Comparison of ENCODE assay signal across 10 cellular contexts in the genomic region with DNA sequence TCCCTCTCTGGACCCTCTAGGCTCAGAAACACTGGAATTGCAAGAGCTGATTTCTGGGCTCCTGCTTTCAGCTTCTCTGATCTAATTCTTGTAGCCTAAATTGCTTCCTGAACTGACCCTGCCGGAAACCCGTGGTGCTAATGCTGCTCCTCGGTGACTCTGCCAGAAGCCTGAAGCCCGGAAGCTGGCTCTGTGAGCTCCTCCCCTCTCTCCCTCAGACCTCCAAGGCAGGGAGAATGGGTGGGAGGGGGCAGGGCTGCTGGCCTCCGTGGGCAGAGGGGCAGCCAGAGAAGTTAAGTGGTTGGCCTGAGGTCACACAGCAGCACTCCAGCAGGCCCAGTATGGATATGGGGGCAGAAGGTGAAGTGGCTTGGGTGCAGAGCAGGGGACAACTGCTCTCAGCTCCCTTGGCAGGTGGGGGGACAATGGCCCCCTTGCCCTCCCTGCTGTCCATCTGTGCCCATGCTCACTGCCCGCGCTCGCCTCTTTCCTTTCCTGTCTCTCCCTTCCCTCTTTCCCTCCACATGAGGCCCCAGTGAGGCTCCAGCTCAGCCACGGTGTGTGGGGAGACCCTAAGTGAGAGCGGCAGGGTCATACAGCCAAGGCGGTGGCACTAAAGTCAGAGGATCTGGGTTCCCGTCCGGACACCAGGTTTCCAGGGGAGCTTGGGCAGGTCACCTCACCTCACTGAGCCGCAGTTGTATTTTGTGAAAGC. TPM values are rescaled to one million over a fixed set of nuclear protein-coding genes. Genes with fewer than 3 reads are reported as not detected.
A peak's percentile ranks its signal among the peaks of the same experiment; 100 is the strongest.
DNase-seq lines count a peak whose midpoint lies in the region; ATAC-seq and TF ChIP-seq lines count a peak whose summit lies in the region.
"Had no signal": no experiment of that assay in that cellular context is flagged by ENCODE, and none has a peak within 500 bp of the region (broad histone marks: within the 10 kb centered on the region; RNA-seq: fewer than 3 reads in every experiment).

No MANE protein-coding gene starts in this region.

- H3K4me1 Mint-ChIP-seq in T-helper 2 cell treated with Interferon-gamma antibody and Interleukin-4, amounts not matched to agents 5 μg/mL and 100 μg/mL, for 36 hours (ENCODE audit: low read depth): peaks cover 9% of the 10 kb centered on the region
- H3K4me1 Mint-ChIP-seq in dendritic cell treated with granulocyte-macrophage colony-stimulating factor and Interleukin-4, amounts not matched to agents 40 ng/mL and 50 ng/mL, for 4 days (ENCODE audit: low read depth): peaks cover 17% of the 10 kb centered on the region
- peaks cover 16 to 34% of the 10 kb centered on the region in 2 donors for H3K4me1 Mint-ChIP-seq in natural killer cell treated with Interleukin-12 subunit alpha and Interleukin-12 subunit beta and Interleukin-15 and Interleukin-18, amount 100 ng/mL, for 72 hours (ENCODE audit: low read depth in 2 of 2)
- H3K4me1 Mint-ChIP-seq in HFFc6 (ENCODE audit: low read depth): peaks cover 14% of the 10 kb centered on the region
- no peaks in the 10 kb centered on the region for H3K4me1 Mint-ChIP-seq in stimulated activated memory B cell treated with anti-CD40 and anti-IgM and Interleukin-4, amounts not matched to agents 10 μg/mL and 1 μg/mL and 100 μg/mL, for 72 hours

- peak; percentile 85 to 87 for ATAC-seq in natural killer cell treated with Interleukin-12 subunit alpha and Interleukin-12 subunit beta and Interleukin-15 and Interleukin-18, amount 100 ng/mL, for 72 hours
- no peak for ATAC-seq in HG03196 (IDR thresholded peaks at IDR 0.05; ENCODE audit: unreplicated experiment)
- no peak for ATAC-seq in stimulated activated memory B cell treated with anti-CD40 and anti-IgM and Interleukin-4, amounts not matched to agents 10 μg/mL and 1 μg/mL and 100 μg/mL, for 72 hours

- no peaks in the 10 kb centered on the region for H3K27me3 ChIP-seq in AG04450 (ENCODE audit: control insufficient read depth, insufficient read depth, low read length)

- peak overlapping the region; percentile 78 for H3K4me3 Mint-ChIP-seq in T-helper 2 cell treated with Interferon-gamma antibody and Interleukin-4, amounts not matched to agents 5 μg/mL and 100 μg/mL, for 36 hours
- peak overlapping the region; percentile 31 for H3K4me3 Mint-ChIP-seq in dendritic cell treated with granulocyte-macrophage colony-stimulating factor and Interleukin-4, amounts not matched to agents 40 ng/mL and 50 ng/mL, for 4 days
- H3K4me3 Mint-ChIP-seq in natural killer cell treated with Interleukin-12 subunit alpha and Interleukin-12 subunit beta and Interleukin-15 and Interleukin-18, amount 100 ng/mL, for 72 hours: peak overlapping the region; percentile 60
- no peak overlapping the region for H3K4me3 Mint-ChIP-seq in HFFc6
- no peak overlapping the region for H3K4me3 Mint-ChIP-seq in stimulated activated memory B cell treated with anti-CD40 and anti-IgM and Interleukin-4, amounts not matched to agents 10 μg/mL and 1 μg/mL and 100 μg/mL, for 72 hours

- no peak for TF ChIP-seq CTCF in AG04450 (IDR thresholded peaks at IDR 0.05; ENCODE audit: low read depth, low read length)
- no peak for TF ChIP-seq CTCF in HFFc6 (IDR thresholded peaks at IDR 0.05)
- no peak for TF ChIP-seq CTCF in RWPE1 (conservative IDR thresholded peaks at IDR 0.05; ENCODE audit: low read depth)

- H3K27me3 Mint-ChIP-seq in T-helper 2 cell treated with Interferon-gamma antibody and Interleukin-4, amounts not matched to agents 5 μg/mL and 100 μg/mL, for 36 hours (ENCODE audit: low read depth): peaks cover 7% of the 10 kb centered on the region
- peaks cover 3% of the 10 kb centered on the region for H3K27me3 Mint-ChIP-seq in dendritic cell treated with granulocyte-macrophage colony-stimulating factor and Interleukin-4, amounts not matched to agents 40 ng/mL and 50 ng/mL, for 4 days
- H3K27me3 Mint-ChIP-seq in natural killer cell treated with Interleukin-12 subunit alpha and Interleukin-12 subunit beta and Interleukin-15 and Interleukin-18, amount 100 ng/mL, for 72 hours: no peaks in the 10 kb centered on the region
- no peaks in the 10 kb centered on the region; the same call in 1 of the 2 replicates for H3K27me3 Mint-ChIP-seq in HFFc6 (ENCODE audit: insufficient read depth)
- H3K27me3 Mint-ChIP-seq in stimulated activated memory B cell treated with anti-CD40 and anti-IgM and Interleukin-4, amounts not matched to agents 10 μg/mL and 1 μg/mL and 100 μg/mL, for 72 hours: no peaks in the 10 kb centered on the region

- POLR2A ChIA-PET in AG04450 (lab: Yijun Ruan, JAX): no interaction called here
- POLR2A ChIA-PET in RWPE1 (lab: Yijun Ruan, JAX; ENCODE audit: low non-redundant PET): no interaction called here

- intact Hi-C loops in dendritic cell treated with granulocyte-macrophage colony-stimulating factor and Interleukin-4, amounts not matched to agents 40 ng/mL and 50 ng/mL, for 4 days (cut with micrococcal nuclease): no loop called here

- H3K27ac Mint-ChIP-seq in T-helper 2 cell treated with Interferon-gamma antibody and Interleukin-4, amounts not matched to agents 5 μg/mL and 100 μg/mL, for 36 hours: peak overlapping the region; percentile 95
- peak overlapping the region; percentile 85 for H3K27ac Mint-ChIP-seq in dendritic cell treated with granulocyte-macrophage colony-stimulating factor and Interleukin-4, amounts not matched to agents 40 ng/mL and 50 ng/mL, for 4 days
- peak overlapping the region; percentile 83 to 94 for H3K27ac Mint-ChIP-seq in natural killer cell treated with Interleukin-12 subunit alpha and Interleukin-12 subunit beta and Interleukin-15 and Interleukin-18, amount 100 ng/mL, for 72 hours
- H3K27ac Mint-ChIP-seq in HFFc6: no peak overlapping the region
- H3K27ac Mint-ChIP-seq in stimulated activated memory B cell treated with anti-CD40 and anti-IgM and Interleukin-4, amounts not matched to agents 10 μg/mL and 1 μg/mL and 100 μg/mL, for 72 hours: no peak overlapping the region

- H3K4me3 ChIP-seq in AG04450 (ENCODE audit: low read depth, low read length): no peak overlapping the region
- H3K4me3 ChIP-seq: lung had no signal

- CTCF ChIA-PET in AG04450 (lab: Charles Lee) (interaction anchor here (0.8 to 5.0 kb wide), 4 partner anchors 8 to 38 kb away, joined by 3 to 53 read pairs (median 6); no protein-coding TSS in a partner anchor), RWPE1 (lab: Yijun Ruan, JAX) (interaction anchor here (0.7 to 1.9 kb wide), 3 partner anchors 8 to 356 kb away, joined by 3 to 14 read pairs (median 4); no protein-coding TSS in a partner anchor)

- peaks cover 8% of the 10 kb centered on the region for H3K9me3 Mint-ChIP-seq in T-helper 2 cell treated with Interferon-gamma antibody and Interleukin-4, amounts not matched to agents 5 μg/mL and 100 μg/mL, for 36 hours
- no peaks in the 10 kb centered on the region for H3K9me3 Mint-ChIP-seq in dendritic cell treated with granulocyte-macrophage colony-stimulating factor and Interleukin-4, amounts not matched to agents 40 ng/mL and 50 ng/mL, for 4 days
- H3K9me3 Mint-ChIP-seq in natural killer cell treated with Interleukin-12 subunit alpha and Interleukin-12 subunit beta and Interleukin-15 and Interleukin-18, amount 100 ng/mL, for 72 hours: no peaks in the 10 kb centered on the region
- H3K9me3 Mint-ChIP-seq in HFFc6: no peaks in the 10 kb centered on the region
- peaks cover 6% of the 10 kb centered on the region for H3K9me3 Mint-ChIP-seq in stimulated activated memory B cell treated with anti-CD40 and anti-IgM and Interleukin-4, amounts not matched to agents 10 μg/mL and 1 μg/mL and 100 μg/mL, for 72 hours

- H3K9me3 ChIP-seq in AG04450 (ENCODE audit: control insufficient read depth, insufficient read depth, low read length): no peaks in the 10 kb centered on the region

- no peaks in the 10 kb centered on the region for H3K36me3 Mint-ChIP-seq in T-helper 2 cell treated with Interferon-gamma antibody and Interleukin-4, amounts not matched to agents 5 μg/mL and 100 μg/mL, for 36 hours (ENCODE audit: low read depth)
- H3K36me3 Mint-ChIP-seq in dendritic cell treated with granulocyte-macrophage colony-stimulating factor and Interleukin-4, amounts not matched to agents 40 ng/mL and 50 ng/mL, for 4 days (ENCODE audit: low read depth): no peaks in the 10 kb centered on the region
- no peaks in the 10 kb centered on the region for H3K36me3 Mint-ChIP-seq in natural killer cell treated with Interleukin-12 subunit alpha and Interleukin-12 subunit beta and Interleukin-15 and Interleukin-18, amount 100 ng/mL, for 72 hours
- H3K36me3 Mint-ChIP-seq in HFFc6 (ENCODE audit: low read depth): peaks cover 9% of the 10 kb centered on the region; the same call in 1 of the 2 replicates
- no peaks in the 10 kb centered on the region for H3K36me3 Mint-ChIP-seq in stimulated activated memory B cell treated with anti-CD40 and anti-IgM and Interleukin-4, amounts not matched to agents 10 μg/mL and 1 μg/mL and 100 μg/mL, for 72 hours

- H3K27ac ChIP-seq in AG04450 (ENCODE audit: low read depth, low read length) (peak overlapping the region; percentile 39), RWPE1 (no peak overlapping the region)

- no peak for DNase-seq in AG04450 (ENCODE audit: low read depth, low spot score)
- DNase-seq in T-helper 2 cell treated with Interferon-gamma antibody and Interleukin-4, amounts not matched to agents 5 μg/mL and 100 μg/mL, for 36 hours (ENCODE audit: low spot score): peak; percentile 39
- peak; percentile 81 for DNase-seq in natural killer cell treated with Interleukin-12 subunit alpha and Interleukin-12 subunit beta and Interleukin-15 and Interleukin-18, amount 100 ng/mL, for 72 hours (ENCODE audit: low spot score)
- DNase-seq in HFFc6: no peak
- DNase-seq in RWPE1 (ENCODE audit: low spot score): no peak

RNA-seq across cellular contexts. Expression of a gene that starts 16.2 kb away (rescaled TPM):
- polyA plus RNA-seq in AG04450 (2011; rRNA removed): 18.6 and 22.8 TPM in 2 replicates
- 19.5 and 24.8 TPM in 2 replicates for polyA minus RNA-seq in AG04450 (2011; rRNA and poly(A)+ RNA removed)
- total RNA-seq in natural killer cell treated with Interleukin-12 subunit alpha and Interleukin-12 subunit beta and Interleukin-15 and Interleukin-18, amount 100 ng/mL, for 72 hours: 1 to 10 TPM; 2.5 to 2.7 TPM
- total RNA-seq in HFFc6 (2021; fragmentation: NEBNext Ultra II Directional; extraction: Animal tissue kit (Norgen Biotek cat#: 25700)): 10 to 100 TPM; 20.7 to 32.7 (median 29.0) TPM

RNA-seq across cellular contexts. Expression of a gene that starts 19.6 kb away (rescaled TPM):
- not detected in 2 replicates for polyA plus RNA-seq in AG04450 (2011; rRNA removed)
- polyA minus RNA-seq in AG04450 (2011; rRNA and poly(A)+ RNA removed): 0.65 and 0.78 TPM in 2 replicates
- not detected for total RNA-seq in natural killer cell treated with Interleukin-12 subunit alpha and Interleukin-12 subunit beta and Interleukin-15 and Interleukin-18, amount 100 ng/mL, for 72 hours
- under 1 TPM in 1 of 6 experiments, not detected in 5; 0.77 TPM for total RNA-seq in HFFc6 (2021; fragmentation: NEBNext Ultra II Directional; extraction: Animal tissue kit (Norgen Biotek cat#: 25700))

RNA-seq across cellular contexts. Expression of a gene that starts 45.1 kb away (rescaled TPM):
- not detected in 2 replicates for polyA plus RNA-seq in AG04450 (2011; rRNA removed)
- not detected in 2 replicates for polyA minus RNA-seq in AG04450 (2011; rRNA and poly(A)+ RNA removed)
- under 1 TPM in 1 of 2 donors, not detected in 1; 0.05 TPM for total RNA-seq in natural killer cell treated with Interleukin-12 subunit alpha and Interleukin-12 subunit beta and Interleukin-15 and Interleukin-18, amount 100 ng/mL, for 72 hours
- under 1 TPM in 2 of 6 experiments, not detected in 4; 0.05 to 0.09 TPM for total RNA-seq in HFFc6 (2021; fragmentation: NEBNext Ultra II Directional; extraction: Animal tissue kit (Norgen Biotek cat#: 25700))

RNA-seq across cellular contexts. Expression of a gene that starts 48.8 kb away (rescaled TPM):
- polyA plus RNA-seq in AG04450 (2011; rRNA removed): not detected in 2 replicates
- not detected in 2 replicates for polyA minus RNA-seq in AG04450 (2011; rRNA and poly(A)+ RNA removed)
- total RNA-seq in natural killer cell treated with Interleukin-12 subunit alpha and Interleukin-12 subunit beta and Interleukin-15 and Interleukin-18, amount 100 ng/mL, for 72 hours: not detected
- total RNA-seq in HFFc6 (2021; fragmentation: NEBNext Ultra II Directional; extraction: Animal tissue kit (Norgen Biotek cat#: 25700)): not detected
- total RNA-seq: Caco-2 had no signal

Comparison
In these comparisons a context has a peak if more than half of its experiments do, and no peak if none do; other contexts are left out.
1. DNase-seq: peak in T-helper 2 cell treated with Interferon-gamma antibody and Interleukin-4, amounts not matched to agents 5 μg/mL and 100 μg/mL, for 36 hours (single experiment) and natural killer cell treated with Interleukin-12 subunit alpha and Interleukin-12 subunit beta and Interleukin-15 and Interleukin-18, amount 100 ng/mL, for 72 hours (single experiment); none in AG04450 (single experiment), HFFc6 (single experiment) and RWPE1 (single experiment).
2. H3K27ac Mint-ChIP-seq: peak in T-helper 2 cell treated with Interferon-gamma antibody and Interleukin-4, amounts not matched to agents 5 μg/mL and 100 μg/mL, for 36 hours (single experiment), dendritic cell treated with granulocyte-macrophage colony-stimulating factor and Interleukin-4, amounts not matched to agents 40 ng/mL and 50 ng/mL, for 4 days (single experiment) and natural killer cell treated with Interleukin-12 subunit alpha and Interleukin-12 subunit beta and Interleukin-15 and Interleukin-18, amount 100 ng/mL, for 72 hours (2 of 2); none in HFFc6 (single experiment) and stimulated activated memory B cell treated with anti-CD40 and anti-IgM and Interleukin-4, amounts not matched to agents 10 μg/mL and 1 μg/mL and 100 μg/mL, for 72 hours (single experiment).
3. H3K4me3 Mint-ChIP-seq: peak in T-helper 2 cell treated with Interferon-gamma antibody and Interleukin-4, amounts not matched to agents 5 μg/mL and 100 μg/mL, for 36 hours (single experiment), dendritic cell treated with granulocyte-macrophage colony-stimulating factor and Interleukin-4, amounts not matched to agents 40 ng/mL and 50 ng/mL, for 4 days (single experiment) and natural killer cell treated with Interleukin-12 subunit alpha and Interleukin-12 subunit beta and Interleukin-15 and Interleukin-18, amount 100 ng/mL, for 72 hours (single experiment); none in HFFc6 (single experiment) and stimulated activated memory B cell treated with anti-CD40 and anti-IgM and Interleukin-4, amounts not matched to agents 10 μg/mL and 1 μg/mL and 100 μg/mL, for 72 hours (single experiment).
4. ATAC-seq: peak in natural killer cell treated with Interleukin-12 subunit alpha and Interleukin-12 subunit beta and Interleukin-15 and Interleukin-18, amount 100 ng/mL, for 72 hours (2 of 2); none in HG03196 (single experiment) and stimulated activated memory B cell treated with anti-CD40 and anti-IgM and Interleukin-4, amounts not matched to agents 10 μg/mL and 1 μg/mL and 100 μg/mL, for 72 hours (single experiment).
5. RNA of a gene that starts 16.2 kb away (total RNA-seq): 20.7 to 32.7 TPM in HFFc6; 2.5 to 2.7 TPM in natural killer cell treated with Interleukin-12 subunit alpha and Interleukin-12 subunit beta and Interleukin-15 and Interleukin-18, amount 100 ng/mL, for 72 hours; every median in the first group is over 4 times any median in the second.